ENCODE assay signal across 25 cellular contexts in genomic region chr5:172890659-172891058, GRCh38. TPM values are rescaled to one million over a fixed set of nuclear protein-coding genes. Genes with fewer than 3 reads are reported as not detected.
DNase-seq lines count a peak whose midpoint lies in the region; ATAC-seq, FAIRE-seq and TF ChIP-seq lines count a peak whose summit lies in the region.
"Had no signal": no experiment of that assay in that cellular context is flagged by ENCODE, and none has a peak within 500 bp of the region (broad histone marks: within the 10 kb centered on the region; RNA-seq: fewer than 3 reads in every experiment).

No MANE protein-coding gene starts in this region.

- H3K27ac ChIP-seq in left ventricle myocardium inferior (replicated peaks) (peak overlapping the region; percentile 92), right cardiac atrium (ENCODE audit: low read length) (peak overlapping the region; percentile 12), sigmoid colon (peak overlapping the region; percentile 82 to 96 (median 90)), Karpas-422 (ENCODE audit: low read length) (no peak overlapping the region)

- H3K27me3 ChIP-seq in left ventricle myocardium inferior (ENCODE audit: low read depth) (no peaks in the 10 kb centered on the region), right cardiac atrium (ENCODE audit: control insufficient read depth, insufficient read depth) (no peaks in the 10 kb centered on the region), sigmoid colon (no peaks in the 10 kb centered on the region), Karpas-422 (ENCODE audit: low read length) (no peaks in the 10 kb centered on the region)
- H3K27me3 ChIP-seq: testis had no signal

- no peak overlapping the region for H2AFZ ChIP-seq in Karpas-422 (ENCODE audit: low read length)

- H3K4me1 ChIP-seq in left ventricle myocardium inferior (peaks cover 65% of the 10 kb centered on the region), right cardiac atrium (ENCODE audit: control insufficient read depth, insufficient read depth, low read length) (peaks cover 21% of the 10 kb centered on the region), sigmoid colon (peaks cover 0 to 60% (median 53%) of the 10 kb centered on the region in 4 donors), Karpas-422 (ENCODE audit: low read length) (no peaks in the 10 kb centered on the region)

- WGBS in right cardiac atrium = 75% methylated on average over 6 of the region's 6 CpGs
- 83 to 90% methylated on average over 6 of the region's 6 CpGs for WGBS in sigmoid colon, 2 donors

- H3K4me3 ChIP-seq in left ventricle myocardium inferior = no peak overlapping the region
- no peak overlapping the region for H3K4me3 ChIP-seq in right cardiac atrium (ENCODE audit: low read length)
- H3K4me3 ChIP-seq in sigmoid colon = no peak overlapping the region
- no peak overlapping the region for H3K4me3 ChIP-seq in Karpas-422 (ENCODE audit: low read length)
- H3K4me3 ChIP-seq: testis had no signal

- FAIRE-seq in RCC 7860 (lab: Jason Lieb, UNC) = no peak
- FAIRE-seq: D721Med, keratinocyte had no signal

- H3K36me3 ChIP-seq in left ventricle myocardium inferior (peaks cover 10% of the 10 kb centered on the region), sigmoid colon (peaks cover 0 to 23% (median 7%) of the 10 kb centered on the region in 4 donors), Karpas-422 (ENCODE audit: insufficient read depth, low read length) (no peaks in the 10 kb centered on the region)

- H3K9ac ChIP-seq in Karpas-422 (ENCODE audit: low read length) = no peak overlapping the region

- no peak overlapping the region for H3K4me2 ChIP-seq in Karpas-422 (ENCODE audit: low read depth, low read length, poor library complexity, severe bottlenecking)

- ATAC-seq in Right ventricle myocardium superior (ENCODE audit: poor library complexity) = no peak
- ATAC-seq in right cardiac atrium = no peak
- ATAC-seq: activated CD8-positive, alpha-beta T cell treated with anti-CD3 and anti-CD28 coated beads, Interleukin-2, amount 10 ng/mL, durations not matched to agents 7 days and 5 days; stimulated activated effector memory CD8-positive, alpha-beta T cell treated with anti-CD3 and anti-CD28 coated beads, Interleukin-12 subunit alpha, Interleukin-12 subunit beta, amount 100 ng/mL, for 72 hours had no signal

- H4K20me1 ChIP-seq in Karpas-422 (ENCODE audit: insufficient read depth, low read depth, low read length) = no peaks in the 10 kb centered on the region

- no peak for TF ChIP-seq EP300 in sigmoid colon (IDR thresholded peaks at IDR 0.05)

- H3K9me2 ChIP-seq in Karpas-422 (replicated peaks; ENCODE audit: insufficient read depth, low read length) = no peaks in the 10 kb centered on the region

- TF ChIP-seq POLR2A in sigmoid colon (IDR thresholded peaks at IDR 0.05) = no peak

- no peak for DNase-seq in left ventricle myocardium inferior
- DNase-seq in Right ventricle myocardium superior = no peak
- DNase-seq in right cardiac atrium = peak; percentile 4 to 52 (median 42)
- no peak for DNase-seq in sigmoid colon
- no peak for DNase-seq in NCI-H1092 (lab: John Stamatoyannopoulos, UW)
- DNase-seq in RCC 7860 (ENCODE audit: low spot score) = no peak
- no peak for DNase-seq in cerebellar cortex (ENCODE audit: low spot score)
- no peak for DNase-seq in Karpas-422
- DNase-seq: activated CD4-positive, CD25-positive, alpha-beta regulatory T cell treated with anti-CD3 and anti-CD28 coated beads, Interleukin-2, amount 50 U/mL, for 72 hours; activated CD8-positive, alpha-beta T cell treated with anti-CD3 and anti-CD28 coated beads, Interleukin-2, amount 10 ng/mL, durations not matched to agents 7 days and 5 days; activated T-cell treated with anti-CD3 and anti-CD28 coated beads, Interleukin-2, amount 50 U/mL, for 24 hours; anterior cingulate cortex; cerebellar nuclear complex; KG1; mesendoderm; MV-4-11; natural killer cell; NCI-H187; NCI-H69; SHP77; stimulated activated CD4-positive, alpha-beta T cell treated with anti-CD3 and anti-CD28 coated beads, Interleukin-1b, Interleukin-23, amount 100 ng/mL, for 48 hours; testis had no signal

- peaks cover 2% of the 10 kb centered on the region; the same call in 1 of the 2 replicates for H3K79me2 ChIP-seq in Karpas-422 (ENCODE audit: low read length)

- H3K9me3 ChIP-seq in left ventricle myocardium inferior (replicated peaks) = no peaks in the 10 kb centered on the region
- no peaks in the 10 kb centered on the region for H3K9me3 ChIP-seq in right cardiac atrium (ENCODE audit: control insufficient read depth, low read length)
- H3K9me3 ChIP-seq in sigmoid colon = no peaks in the 10 kb centered on the region
- H3K9me3 ChIP-seq in Karpas-422 (ENCODE audit: low read length) = no peaks in the 10 kb centered on the region
- H3K9me3 ChIP-seq: testis had no signal

- intact Hi-C loops in left ventricle myocardium inferior (cut with micrococcal nuclease) = no loop called here
- intact Hi-C loops in Right ventricle myocardium superior (cut with DNase I) = no loop called here
- intact Hi-C loops in right cardiac atrium (cut with DNase I) = no loop called here
- intact Hi-C loops in sigmoid colon (cut with DNase I) = no loop called here

- TF ChIP-seq CTCF in left ventricle myocardium inferior (IDR thresholded peaks at IDR 0.05; ENCODE audit: borderline replicate concordance) = no peak
- no peak for TF ChIP-seq CTCF in sigmoid colon (IDR thresholded peaks at IDR 0.05)

RNA-seq across cellular contexts. Expression of gene ERGIC1, which starts 56.6 kb away (rescaled TPM):
- total RNA-seq in left ventricle myocardium inferior (79.4 TPM), Right ventricle myocardium superior (75.5 TPM), right cardiac atrium (10 to 100 TPM; 75.7 to 96.8 (median 86.9) TPM), sigmoid colon (100 to 1,000 TPM in 1 of 4 donors, 10 to 100 TPM in 3; 80.6 to 117 (median 95.7) TPM)
- polyA plus RNA-seq in right cardiac atrium (73.1 TPM), sigmoid colon (100 to 1,000 TPM; 125 to 160 (median 132) TPM)
- total RNA-seq in Karpas-422 (2014; rRNA removed; shearing (Covaris generic); ENCODE audit: low replicate concordance) = 54.4 and 67.2 TPM in 2 replicates

Comparison
In these comparisons a context has a peak if more than half of its experiments do, and no peak if none do; other contexts are left out.
1. DNase-seq: peak in right cardiac atrium (3 of 3); none in left ventricle myocardium inferior (single experiment), Right ventricle myocardium superior (single experiment), sigmoid colon (single experiment), NCI-H1092 (single experiment), RCC 7860 (single experiment), cerebellar cortex (single experiment) and Karpas-422 (single experiment).